In the genomic region with DNA sequence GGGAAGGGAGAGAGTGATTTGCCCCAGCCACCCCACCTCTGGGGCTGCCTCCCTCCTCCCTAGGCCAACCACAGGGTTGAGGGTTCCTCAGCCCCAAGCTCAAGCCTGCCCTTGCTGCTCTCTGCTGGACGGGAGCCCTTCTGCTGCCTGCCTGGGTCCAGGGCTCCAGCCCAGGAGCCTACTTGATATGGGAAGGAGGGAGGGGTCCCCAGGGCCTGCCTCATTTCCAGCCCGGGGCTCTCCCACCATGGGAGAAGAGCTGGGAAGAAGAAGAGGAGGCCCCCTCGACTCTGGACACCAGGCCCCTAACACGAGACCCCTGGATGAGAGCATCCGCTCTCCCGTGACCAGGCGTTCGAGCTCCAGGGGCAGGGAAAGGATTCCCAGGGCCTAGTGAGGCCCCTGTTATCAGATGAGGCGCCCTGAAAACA, we compare ENCODE assay signal across 1 cellular context.
TF ChIP-seq lines count a peak whose summit lies in the region.

No MANE protein-coding gene starts in this region.

TF ChIP-seq in GM23338, 12 proteins besides CTCF, POLR2A, EP300 and RAD21 (continued from another document):
- TF ChIP-seq CREB1 (CRISPR knock-in tag; IDR thresholded peaks at IDR 0.05; ENCODE audit: low read depth), result no peak
- TF ChIP-seq STAT1 (IDR thresholded peaks at IDR 0.05; ENCODE audit: unreplicated experiment), result no peak
- no peak for TF ChIP-seq EZH2 (IDR thresholded peaks at IDR 0.05; ENCODE audit: low read depth, unreplicated experiment)
- TF ChIP-seq, protein P1, sequence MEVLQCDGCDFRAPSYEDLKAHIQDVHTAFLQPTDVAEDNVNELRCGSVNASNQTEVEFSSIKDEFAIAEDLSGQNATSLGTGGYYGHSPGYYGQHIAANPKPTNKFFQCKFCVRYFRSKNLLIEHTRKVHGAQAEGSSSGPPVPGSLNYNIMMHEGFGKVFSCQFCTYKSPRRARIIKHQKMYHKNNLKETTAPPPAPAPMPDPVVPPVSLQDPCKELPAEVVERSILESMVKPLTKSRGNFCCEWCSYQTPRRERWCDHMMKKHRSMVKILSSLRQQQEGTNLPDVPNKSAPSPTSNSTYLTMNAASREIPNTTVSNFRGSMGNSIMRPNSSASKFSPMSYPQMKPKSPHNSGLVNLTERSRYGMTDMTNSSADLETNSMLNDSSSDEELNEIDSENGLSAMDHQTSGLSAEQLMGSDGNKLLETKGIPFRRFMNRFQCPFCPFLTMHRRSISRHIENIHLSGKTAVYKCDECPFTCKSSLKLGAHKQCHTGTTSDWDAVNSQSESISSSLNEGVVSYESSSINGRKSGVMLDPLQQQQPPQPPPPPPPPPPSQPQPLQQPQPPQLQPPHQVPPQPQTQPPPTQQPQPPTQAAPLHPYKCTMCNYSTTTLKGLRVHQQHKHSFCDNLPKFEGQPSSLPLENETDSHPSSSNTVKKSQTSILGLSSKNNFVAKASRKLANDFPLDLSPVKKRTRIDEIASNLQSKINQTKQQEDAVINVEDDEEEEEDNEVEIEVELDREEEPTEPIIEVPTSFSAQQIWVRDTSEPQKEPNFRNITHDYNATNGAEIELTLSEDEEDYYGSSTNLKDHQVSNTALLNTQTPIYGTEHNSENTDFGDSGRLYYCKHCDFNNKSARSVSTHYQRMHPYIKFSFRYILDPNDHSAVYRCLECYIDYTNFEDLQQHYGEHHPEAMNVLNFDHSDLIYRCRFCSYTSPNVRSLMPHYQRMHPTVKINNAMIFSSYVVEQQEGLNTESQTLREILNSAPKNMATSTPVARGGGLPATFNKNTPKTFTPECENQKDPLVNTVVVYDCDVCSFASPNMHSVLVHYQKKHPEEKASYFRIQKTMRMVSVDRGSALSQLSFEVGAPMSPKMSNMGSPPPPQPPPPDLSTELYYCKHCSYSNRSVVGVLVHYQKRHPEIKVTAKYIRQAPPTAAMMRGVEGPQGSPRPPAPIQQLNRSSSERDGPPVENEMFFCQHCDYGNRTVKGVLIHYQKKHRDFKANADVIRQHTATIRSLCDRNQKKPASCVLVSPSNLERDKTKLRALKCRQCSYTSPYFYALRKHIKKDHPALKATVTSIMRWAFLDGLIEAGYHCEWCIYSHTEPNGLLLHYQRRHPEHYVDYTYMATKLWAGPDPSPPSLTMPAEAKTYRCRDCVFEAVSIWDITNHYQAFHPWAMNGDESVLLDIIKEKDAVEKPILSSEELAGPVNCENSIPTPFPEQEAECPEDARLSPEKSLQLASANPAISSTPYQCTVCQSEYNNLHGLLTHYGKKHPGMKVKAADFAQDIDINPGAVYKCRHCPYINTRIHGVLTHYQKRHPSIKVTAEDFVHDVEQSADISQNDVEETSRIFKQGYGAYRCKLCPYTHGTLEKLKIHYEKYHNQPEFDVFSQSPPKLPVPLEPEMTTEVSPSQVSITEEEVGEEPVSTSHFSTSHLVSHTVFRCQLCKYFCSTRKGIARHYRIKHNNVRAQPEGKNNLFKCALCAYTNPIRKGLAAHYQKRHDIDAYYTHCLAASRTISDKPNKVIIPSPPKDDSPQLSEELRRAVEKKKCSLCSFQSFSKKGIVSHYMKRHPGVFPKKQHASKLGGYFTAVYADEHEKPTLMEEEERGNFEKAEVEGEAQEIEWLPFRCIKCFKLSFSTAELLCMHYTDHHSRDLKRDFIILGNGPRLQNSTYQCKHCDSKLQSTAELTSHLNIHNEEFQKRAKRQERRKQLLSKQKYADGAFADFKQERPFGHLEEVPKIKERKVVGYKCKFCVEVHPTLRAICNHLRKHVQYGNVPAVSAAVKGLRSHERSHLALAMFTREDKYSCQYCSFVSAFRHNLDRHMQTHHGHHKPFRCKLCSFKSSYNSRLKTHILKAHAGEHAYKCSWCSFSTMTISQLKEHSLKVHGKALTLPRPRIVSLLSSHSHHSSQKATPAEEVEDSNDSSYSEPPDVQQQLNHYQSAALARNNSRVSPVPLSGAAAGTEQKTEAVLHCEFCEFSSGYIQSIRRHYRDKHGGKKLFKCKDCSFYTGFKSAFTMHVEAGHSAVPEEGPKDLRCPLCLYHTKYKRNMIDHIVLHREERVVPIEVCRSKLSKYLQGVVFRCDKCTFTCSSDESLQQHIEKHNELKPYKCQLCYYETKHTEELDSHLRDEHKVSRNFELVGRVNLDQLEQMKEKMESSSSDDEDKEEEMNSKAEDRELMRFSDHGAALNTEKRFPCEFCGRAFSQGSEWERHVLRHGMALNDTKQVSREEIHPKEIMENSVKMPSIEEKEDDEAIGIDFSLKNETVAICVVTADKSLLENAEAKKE (CRISPR knock-in tag; IDR thresholded peaks at IDR 0.05), result no peak
- TF ChIP-seq, protein P2, sequence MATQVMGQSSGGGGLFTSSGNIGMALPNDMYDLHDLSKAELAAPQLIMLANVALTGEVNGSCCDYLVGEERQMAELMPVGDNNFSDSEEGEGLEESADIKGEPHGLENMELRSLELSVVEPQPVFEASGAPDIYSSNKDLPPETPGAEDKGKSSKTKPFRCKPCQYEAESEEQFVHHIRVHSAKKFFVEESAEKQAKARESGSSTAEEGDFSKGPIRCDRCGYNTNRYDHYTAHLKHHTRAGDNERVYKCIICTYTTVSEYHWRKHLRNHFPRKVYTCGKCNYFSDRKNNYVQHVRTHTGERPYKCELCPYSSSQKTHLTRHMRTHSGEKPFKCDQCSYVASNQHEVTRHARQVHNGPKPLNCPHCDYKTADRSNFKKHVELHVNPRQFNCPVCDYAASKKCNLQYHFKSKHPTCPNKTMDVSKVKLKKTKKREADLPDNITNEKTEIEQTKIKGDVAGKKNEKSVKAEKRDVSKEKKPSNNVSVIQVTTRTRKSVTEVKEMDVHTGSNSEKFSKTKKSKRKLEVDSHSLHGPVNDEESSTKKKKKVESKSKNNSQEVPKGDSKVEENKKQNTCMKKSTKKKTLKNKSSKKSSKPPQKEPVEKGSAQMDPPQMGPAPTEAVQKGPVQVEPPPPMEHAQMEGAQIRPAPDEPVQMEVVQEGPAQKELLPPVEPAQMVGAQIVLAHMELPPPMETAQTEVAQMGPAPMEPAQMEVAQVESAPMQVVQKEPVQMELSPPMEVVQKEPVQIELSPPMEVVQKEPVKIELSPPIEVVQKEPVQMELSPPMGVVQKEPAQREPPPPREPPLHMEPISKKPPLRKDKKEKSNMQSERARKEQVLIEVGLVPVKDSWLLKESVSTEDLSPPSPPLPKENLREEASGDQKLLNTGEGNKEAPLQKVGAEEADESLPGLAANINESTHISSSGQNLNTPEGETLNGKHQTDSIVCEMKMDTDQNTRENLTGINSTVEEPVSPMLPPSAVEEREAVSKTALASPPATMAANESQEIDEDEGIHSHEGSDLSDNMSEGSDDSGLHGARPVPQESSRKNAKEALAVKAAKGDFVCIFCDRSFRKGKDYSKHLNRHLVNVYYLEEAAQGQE (IDR thresholded peaks at IDR 0.05; ENCODE audit: unreplicated experiment), result no peak
- TF ChIP-seq ZNF331 (CRISPR knock-in tag; IDR thresholded peaks at IDR 0.05; ENCODE audit: low read depth), result no peak
- no peak for TF ChIP-seq JUNB (IDR thresholded peaks at IDR 0.05; ENCODE audit: unreplicated experiment)
- TF ChIP-seq, protein P3, sequence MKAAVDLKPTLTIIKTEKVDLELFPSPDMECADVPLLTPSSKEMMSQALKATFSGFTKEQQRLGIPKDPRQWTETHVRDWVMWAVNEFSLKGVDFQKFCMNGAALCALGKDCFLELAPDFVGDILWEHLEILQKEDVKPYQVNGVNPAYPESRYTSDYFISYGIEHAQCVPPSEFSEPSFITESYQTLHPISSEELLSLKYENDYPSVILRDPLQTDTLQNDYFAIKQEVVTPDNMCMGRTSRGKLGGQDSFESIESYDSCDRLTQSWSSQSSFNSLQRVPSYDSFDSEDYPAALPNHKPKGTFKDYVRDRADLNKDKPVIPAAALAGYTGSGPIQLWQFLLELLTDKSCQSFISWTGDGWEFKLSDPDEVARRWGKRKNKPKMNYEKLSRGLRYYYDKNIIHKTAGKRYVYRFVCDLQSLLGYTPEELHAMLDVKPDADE (IDR thresholded peaks at IDR 0.05), result no peak
- TF ChIP-seq POLR2AphosphoS5 (IDR thresholded peaks at IDR 0.05; ENCODE audit: low read depth), result no peak
